8 cellular contexts compared by ENCODE assay signal in genomic region chr17:1365445-1366039, GRCh38. TPM values are rescaled to one million over a fixed set of nuclear protein-coding genes. Genes with fewer than 3 reads are reported as not detected.
DNase-seq lines count a peak whose midpoint lies in the region; ATAC-seq and TF ChIP-seq lines count a peak whose summit lies in the region.

No MANE protein-coding gene starts in this region.

- H3K27me3 Mint-ChIP-seq in activated CD4-positive, alpha-beta T cell treated with anti-CD3 and anti-CD28 coated beads, Interleukin-2, amount 10 ng/mL, durations not matched to agents 7 days and 5 days = no peaks in the 10 kb centered on the region

- CTCF ChIA-PET in activated CD4-positive, alpha-beta T cell treated with anti-CD3 and anti-CD28 coated beads, Interleukin-2, amount 10 ng/mL, durations not matched to agents 7 days and 5 days (lab: Charles Lee) = interaction anchor here (0.6 to 2.5 kb wide), 33 partner anchors 8 to 361 kb away, joined by 3 to 23 read pairs (median 4); partner anchors contain the start of genes INPP5K, RILP and YWHAE

- no peaks in the 10 kb centered on the region for H3K27me3 ChIP-seq in lower lobe of right lung (ENCODE audit: low read depth)

- peak overlapping the region; percentile 15 for H3K27ac ChIP-seq in lower lobe of right lung

- TF ChIP-seq CTCF in HFF-Myc (IDR thresholded peaks at IDR 0.05; ENCODE audit: low read depth, low read length, missing control alignments) (peak; percentile 89), lower lobe of right lung (IDR thresholded peaks at IDR 0.05) (peak; percentile 88)

- no peaks in the 10 kb centered on the region for H3K9me3 Mint-ChIP-seq in activated CD4-positive, alpha-beta T cell treated with anti-CD3 and anti-CD28 coated beads, Interleukin-2, amount 10 ng/mL, durations not matched to agents 7 days and 5 days

- H3K36me3 ChIP-seq in lower lobe of right lung = peaks cover 32% of the 10 kb centered on the region

- peak; percentile 79 to 82 for ATAC-seq in lower lobe of right lung
- ATAC-seq in HG03439 (IDR thresholded peaks at IDR 0.05; ENCODE audit: unreplicated experiment) = no peak

- no peak overlapping the region for H3K4me3 Mint-ChIP-seq in activated CD4-positive, alpha-beta T cell treated with anti-CD3 and anti-CD28 coated beads, Interleukin-2, amount 10 ng/mL, durations not matched to agents 7 days and 5 days

- H3K4me1 Mint-ChIP-seq in activated CD4-positive, alpha-beta T cell treated with anti-CD3 and anti-CD28 coated beads, Interleukin-2, amount 10 ng/mL, durations not matched to agents 7 days and 5 days = peaks cover 64% of the 10 kb centered on the region

- intact Hi-C loops in lower lobe of right lung (cut with DNase I) = no loop called here

- H3K36me3 Mint-ChIP-seq in activated CD4-positive, alpha-beta T cell treated with anti-CD3 and anti-CD28 coated beads, Interleukin-2, amount 10 ng/mL, durations not matched to agents 7 days and 5 days (ENCODE audit: low read depth) = peaks cover 28% of the 10 kb centered on the region

- no peak overlapping the region for H3K4me3 ChIP-seq in HFF-Myc (replicated peaks; ENCODE audit: low read depth, low read length)
- no peak overlapping the region for H3K4me3 ChIP-seq in lower lobe of right lung

- peaks cover 85% of the 10 kb centered on the region for H3K4me1 ChIP-seq in lower lobe of right lung

- no peaks in the 10 kb centered on the region for H3K9me3 ChIP-seq in lower lobe of right lung

- H3K27ac Mint-ChIP-seq in activated CD4-positive, alpha-beta T cell treated with anti-CD3 and anti-CD28 coated beads, Interleukin-2, amount 10 ng/mL, durations not matched to agents 7 days and 5 days = peak overlapping the region; percentile 36

- POLR2A ChIA-PET in activated CD4-positive, alpha-beta T cell treated with anti-CD3 and anti-CD28 coated beads, Interleukin-2, amount 10 ng/mL, durations not matched to agents 7 days and 5 days (lab: Charles Lee) = interaction anchor here (0.6 to 1.0 kb wide), 3 partner anchors 14 to 151 kb away, joined by 3 read pairs; partner anchors contain the start of gene INPP5K

- DNase-seq in C1 segment of cervical spinal cord (lab: John Stamatoyannopoulos, UW) (peak in 8 of 14 donors; percentile 1 to 69 (median 28)), HFF-Myc (ENCODE audit: extremely low read depth, low read depth) (peak; percentile 53), NCI-H69 (lab: John Stamatoyannopoulos, UW) (peak; percentile 67), lower lobe of right lung (peak; percentile 58)
- peak; percentile 76 for DNase-seq in activated CD4-positive, alpha-beta T cell treated with anti-CD3 and anti-CD28 coated beads, Interleukin-2, amount 10 ng/mL, durations not matched to agents 7 days and 5 days
- DNase-seq in effector CD4-positive, alpha-beta T cell = peak; percentile 54
- peak; percentile 60 for DNase-seq in stimulated activated CD8-positive, alpha-beta memory T cell treated with anti-CD3 and anti-CD28 coated beads, Interleukin-4, amount 100 ng/mL, for 48 hours

RNA-seq across cellular contexts. Expression of gene YWHAE, which starts 34.5 kb away (rescaled TPM):
- total RNA-seq in activated CD4-positive, alpha-beta T cell treated with anti-CD3 and anti-CD28 coated beads, Interleukin-2, amount 10 ng/mL, durations not matched to agents 7 days and 5 days = 100 to 1,000 TPM; 340 to 435 TPM
- 383 TPM for total RNA-seq in lower lobe of right lung
